Comparison of ENCODE assay signal across 20 cellular contexts in the genomic region with DNA sequence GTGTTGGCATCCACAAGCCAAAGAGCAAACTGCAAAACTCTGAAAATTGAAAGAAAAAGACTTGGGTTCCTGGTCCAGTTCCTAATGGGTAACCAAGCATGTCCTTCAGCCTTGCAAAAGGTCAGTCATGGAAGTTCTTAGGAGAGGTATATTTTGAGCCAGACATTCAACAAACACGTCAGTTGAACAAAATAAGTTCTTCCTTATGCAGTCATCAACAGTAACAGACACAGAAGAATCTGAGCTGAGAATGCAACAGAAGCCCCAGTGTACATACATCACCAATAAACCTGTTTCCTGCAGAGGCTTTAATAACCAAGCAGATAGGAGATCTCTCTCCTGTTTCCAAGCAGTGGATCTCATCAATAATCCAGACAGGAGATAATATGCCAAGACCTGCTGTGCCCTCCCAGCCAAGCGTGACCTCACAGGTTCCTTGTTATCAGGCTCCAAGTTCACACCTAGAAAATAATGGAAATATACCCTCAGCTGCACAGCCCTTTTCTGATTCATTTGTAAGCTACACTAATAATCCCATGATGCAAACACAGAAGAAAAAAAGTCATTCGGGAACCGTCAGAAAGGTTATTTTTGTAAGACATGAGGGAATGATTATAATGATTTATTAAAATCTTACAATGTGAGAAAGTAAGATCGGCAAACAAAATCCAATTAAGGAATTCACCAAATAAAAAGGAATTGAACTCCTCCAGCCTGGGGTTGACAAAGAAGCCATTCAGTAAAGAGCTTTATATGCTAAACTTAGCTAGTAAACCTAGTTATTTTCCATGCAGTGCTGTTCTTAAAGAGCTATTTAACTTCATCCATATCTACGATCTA.
A peak's percentile ranks its signal among the peaks of the same experiment; 100 is the strongest.
DNase-seq lines count a peak whose midpoint lies in the region; ATAC-seq, FAIRE-seq and TF ChIP-seq lines count a peak whose summit lies in the region.
"Had no signal": no experiment of that assay in that cellular context is flagged by ENCODE, and none has a peak within 500 bp of the region (broad histone marks: within the 10 kb centered on the region; RNA-seq: fewer than 3 reads in every experiment).

No MANE protein-coding gene starts in this region.

- peak; percentile 58 for FAIRE-seq in endometrium (lab: Jason Lieb, UNC)
- FAIRE-seq: bronchial epithelial cell, H1 had no signal

- H3K9me3 ChIP-seq in osteoblast (ENCODE audit: low read depth, low read length), result no peaks in the 10 kb centered on the region

- no peaks in the 10 kb centered on the region for H4K20me1 ChIP-seq in osteoblast (ENCODE audit: insufficient read depth, low read length)

- no peaks in the 10 kb centered on the region for H3K27me3 ChIP-seq in osteoblast (ENCODE audit: insufficient read depth, low read length)

- TF ChIP-seq CTCF in osteoblast (IDR thresholded peaks at IDR 0.05; ENCODE audit: extremely low read depth, low read depth, low read length), result no peak

- intact Hi-C loops in left colon (cut with DNase I, micrococcal nuclease), result no loop called here

- in situ Hi-C loops in Caki2 (cut with HindIII; ENCODE audit: low pct_unique_long_range_greater_than_20kb, low sequenced_read_pairs), result no loop called here

- no peak overlapping the region for H2AFZ ChIP-seq in osteoblast (ENCODE audit: low read length)

- H3K4me3 ChIP-seq in osteoblast (ENCODE audit: insufficient read depth, low read length), result no peak overlapping the region

- DNase-seq in Caki2 (ENCODE audit: low read depth) (peak; percentile 75), NCI-H345 (lab: John Stamatoyannopoulos, UW) (peak; percentile 51), osteoblast (ENCODE audit: insufficient read length, low spot score, missing footprints) (no peak), left colon (no peak), NCI-H446 treated with DMSO at 0.1 percent for 48 hours (lab: John Stamatoyannopoulos, UW) (no peak)
- no peak for DNase-seq in activated naive CD4-positive, alpha-beta T cell treated with anti-CD3 and anti-CD28 coated beads, Interleukin-2, amount 50 U/mL, for 16 hours
- DNase-seq: activated CD8-positive, alpha-beta T cell treated with anti-CD3 and anti-CD28 coated beads for 36 hours; activated naive CD8-positive, alpha-beta T cell treated with anti-CD3 and anti-CD28 coated beads for 36 hours; activated T-cell treated with anti-CD3 and anti-CD28 coated beads, Interleukin-2, amount 50 U/mL, for 72 hours; Calu3; NCI-H2107; NK-92 treated with Interleukin-12 subunit alpha and Interleukin-12 subunit beta, amount 100 ng/mL, for 24 hours; stimulated activated CD4-positive, alpha-beta T cell treated with anti-CD3 and anti-CD28 coated beads, Interleukin-2, amount 100 ng/mL, for 24 hours had no signal

- H3K27ac ChIP-seq in osteoblast (ENCODE audit: low read depth, low read length), result peak overlapping the region; percentile 84
- H3K27ac ChIP-seq: VCaP had no signal

- no peaks in the 10 kb centered on the region for H3K36me3 ChIP-seq in osteoblast (ENCODE audit: insufficient read depth, low read length)

- ATAC-seq in HG02610 (IDR thresholded peaks at IDR 0.05; ENCODE audit: unreplicated experiment) (no peak), left colon (no peak)
- ATAC-seq: activated CD8-positive, alpha-beta T cell treated with anti-CD3 and anti-CD28 coated beads for 36 hours; activated T-cell treated with anti-CD3 and anti-CD28 coated beads, Interleukin-2, amount 50 U/mL, for 72 hours; esophagus mucosa; sciatic nerve had no signal

- peaks cover 28% of the 10 kb centered on the region for H3K4me1 ChIP-seq in osteoblast (ENCODE audit: insufficient read depth, low read length)

- H3K4me2 ChIP-seq in osteoblast (ENCODE audit: insufficient read depth, low read length), result peak overlapping the region; percentile 59

- H3K79me2 ChIP-seq in osteoblast (ENCODE audit: insufficient read depth, low read length), result peaks cover 10% of the 10 kb centered on the region

Comparison
In these comparisons a context has a peak if more than half of its experiments do, and no peak if none do; other contexts are left out.
1. DNase-seq: peak in Caki2 (single experiment) and NCI-H345 (single experiment); none in osteoblast (single experiment), activated naive CD4-positive, alpha-beta T cell treated with anti-CD3 and anti-CD28 coated beads, Interleukin-2, amount 50 U/mL, for 16 hours (single experiment), left colon (0 of 2) and NCI-H446 treated with DMSO at 0.1 percent for 48 hours (single experiment).